In the genomic region with DNA sequence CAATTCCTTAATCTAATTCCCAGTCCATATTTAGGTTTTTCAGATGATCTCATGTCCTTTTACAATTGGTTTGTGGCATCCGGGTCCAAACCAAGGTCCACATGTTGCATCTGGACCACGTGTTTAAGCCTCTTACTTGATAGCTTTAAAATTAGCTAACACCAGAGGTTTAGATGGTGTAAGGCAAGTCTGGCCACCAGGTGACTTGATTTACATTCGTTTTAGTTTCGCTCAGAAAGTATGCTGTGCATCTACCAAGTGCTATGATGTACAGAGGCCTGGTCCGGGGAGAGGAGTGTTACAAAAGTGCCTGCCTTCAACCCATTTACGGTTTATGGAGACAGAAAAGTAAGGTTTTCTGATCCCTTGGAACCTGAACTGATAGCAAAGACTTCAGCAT, we compare ENCODE assay signal across 9 cellular contexts. TPM values are rescaled to one million over a fixed set of nuclear protein-coding genes. Genes with fewer than 3 reads are reported as not detected.
DNase-seq lines count a peak whose midpoint lies in the region; ATAC-seq, FAIRE-seq and TF ChIP-seq lines count a peak whose summit lies in the region.
"Had no signal": no experiment of that assay in that cellular context is flagged by ENCODE, and none has a peak within 500 bp of the region (broad histone marks: within the 10 kb centered on the region; RNA-seq: fewer than 3 reads in every experiment).

No MANE protein-coding gene starts in this region.

- H3K9me3 ChIP-seq in T-helper 17 cell (ENCODE audit: control insufficient read depth, low read length, poor library complexity, severe bottlenecking) (no peaks in the 10 kb centered on the region), endodermal cell (ENCODE audit: control insufficient read depth, low read length) (no peaks in the 10 kb centered on the region), pancreas (no peaks in the 10 kb centered on the region)

- H3K4me1 ChIP-seq in endodermal cell (ENCODE audit: control insufficient read depth, insufficient read depth, low read length) (peaks cover 3% of the 10 kb centered on the region), pancreas (peaks cover 9 to 26% (median 11%) of the 10 kb centered on the region in 3 donors)

- no peaks in the 10 kb centered on the region for H3K27me3 Mint-ChIP-seq in T-helper 17 cell
- H3K27me3 Mint-ChIP-seq in endodermal cell (ENCODE audit: insufficient read depth) = no peaks in the 10 kb centered on the region

- peak; percentile 16 for DNase-seq in EH (ENCODE audit: low read depth)
- DNase-seq in T-helper 17 cell = no peak
- peak; percentile 53 for DNase-seq in endodermal cell
- DNase-seq in pancreas = no peak

- no peaks in the 10 kb centered on the region for H3K9me3 Mint-ChIP-seq in endodermal cell

- peak; percentile 52 for TF ChIP-seq CTCF in endodermal cell (conservative IDR thresholded peaks at IDR 0.05)
- TF ChIP-seq CTCF in pancreas (IDR thresholded peaks at IDR 0.05) = peak in 1 of 4 donors; percentile 9

- intact Hi-C loops in pancreas (cut with DNase I) = no loop called here

- H3K9ac ChIP-seq in endodermal cell (ENCODE audit: extremely low read depth, low read length, poor library complexity, severe bottlenecking) = peak overlapping the region; percentile 86

- FAIRE-seq in pancreas (lab: Jason Lieb, UNC) = no peak
- FAIRE-seq: TTC549 had no signal

- H3K27ac ChIP-seq in endodermal cell (ENCODE audit: low read depth, low read length) (peak overlapping the region; percentile 95), pancreas (peak overlapping the region; percentile 90 to 95 (median 92))

- H3K27ac Mint-ChIP-seq in T-helper 17 cell = peak overlapping the region; percentile 98
- peak overlapping the region; percentile 97 for H3K27ac Mint-ChIP-seq in endodermal cell

- 85 to 90% methylated on average over 4 to 6 of the region's 6 CpGs for WGBS in endodermal cell (ENCODE audit: insufficient coverage in 1 of 2, insufficient read length in 1 of 2), 2 experiments
- whole genome bisulfite sequencing in pancreas, 2 donors = 76 to 81% methylated on average over 6 of the region's 6 CpGs

- H3K36me3 Mint-ChIP-seq in T-helper 17 cell (ENCODE audit: low read depth) = peaks cover 4% of the 10 kb centered on the region
- H3K36me3 Mint-ChIP-seq in endodermal cell (ENCODE audit: low read depth) = peaks cover 17% of the 10 kb centered on the region

- H3K4me3 ChIP-seq in endodermal cell (ENCODE audit: low read length) = peak overlapping the region; percentile 95
- peak overlapping the region; percentile 68 to 92 (median 86) for H3K4me3 ChIP-seq in pancreas

- H3K4me1 Mint-ChIP-seq in T-helper 17 cell = peaks cover 37% of the 10 kb centered on the region
- H3K4me1 Mint-ChIP-seq in endodermal cell = peaks cover 23% of the 10 kb centered on the region

- peaks cover 24% of the 10 kb centered on the region for H3K36me3 ChIP-seq in endodermal cell (ENCODE audit: control insufficient read depth, insufficient read depth, low read length)
- peaks cover 0 to 5% (median 0%) of the 10 kb centered on the region in 3 donors for H3K36me3 ChIP-seq in pancreas

- ATAC-seq in HG02678 (IDR thresholded peaks at IDR 0.05; ENCODE audit: unreplicated experiment) (peak; percentile 33), T-helper 17 cell (peak; percentile 10), pancreas (no peak), GM21381 (IDR thresholded peaks at IDR 0.05; ENCODE audit: unreplicated experiment) (no peak), HG03108 (IDR thresholded peaks at IDR 0.05; ENCODE audit: unreplicated experiment) (no peak), GM18870 (IDR thresholded peaks at IDR 0.05; ENCODE audit: unreplicated experiment) (no peak)

- H3K4me3 Mint-ChIP-seq in T-helper 17 cell = peak overlapping the region; percentile 92
- peak overlapping the region; percentile 87 for H3K4me3 Mint-ChIP-seq in endodermal cell

- H3K27me3 ChIP-seq in endodermal cell (ENCODE audit: control insufficient read depth, insufficient read depth, low read length, poor library complexity, severe bottlenecking) (no peaks in the 10 kb centered on the region), pancreas (no peaks in the 10 kb centered on the region)

RNA-seq across cellular contexts. Expression of a gene that starts 0.9 kb away (rescaled TPM):
- total RNA-seq in T-helper 17 cell (10 to 100 TPM; 73.8 to 74.9 TPM), endodermal cell (10 to 100 TPM; 65.1 to 68.2 TPM), pancreas (10 to 100 TPM; 18.7 to 26.6 (median 23.3) TPM)
- polyA plus RNA-seq in endodermal cell (2013, experiment 1 of 2) = 55.4 TPM
- 50.8 TPM for polyA plus RNA-seq in endodermal cell (2013, experiment 2 of 2)
- polyA plus RNA-seq in pancreas = 10 to 100 TPM; 13.0 to 21.7 TPM

Comparison
In these comparisons a context has a peak if more than half of its experiments do, and no peak if none do; other contexts are left out.
1. DNase-seq: peak in EH (single experiment) and endodermal cell (single experiment); none in T-helper 17 cell (0 of 3) and pancreas (0 of 6).
2. ATAC-seq: peak in HG02678 (single experiment) and T-helper 17 cell (single experiment); none in pancreas (0 of 4), GM21381 (single experiment), HG03108 (single experiment) and GM18870 (single experiment).